Comparison of ENCODE assay signal across 8 cellular contexts in genomic region chr7:150974468-150975391, GRCh38. TPM values are rescaled to one million over a fixed set of nuclear protein-coding genes. Genes with fewer than 3 reads are reported as not detected.
A peak's percentile ranks its signal among the peaks of the same experiment; 100 is the strongest.
DNase-seq lines count a peak whose midpoint lies in the region; ATAC-seq and TF ChIP-seq lines count a peak whose summit lies in the region.

No MANE protein-coding gene starts in this region.

- ATAC-seq in GM19372 (IDR thresholded peaks at IDR 0.05; ENCODE audit: low read depth, unreplicated experiment): peak; percentile 63

- DNase-seq in CD1c-positive myeloid dendritic cell (ENCODE audit: extremely low spot score) (peak; percentile 49), HuH-7 (ENCODE audit: low spot score) (peak; percentile 61), T follicular helper cell (ENCODE audit: low read depth) (peak; percentile 82), ascending aorta (ENCODE audit: low spot score in 2 of 2) (no peak), pons (ENCODE audit: low spot score) (no peak)
- peak; percentile 82 for DNase-seq in stimulated activated CD4-positive, alpha-beta T cell treated with anti-CD3 and anti-CD28 coated beads, Interleukin-15, amount 100 ng/mL, for 24 hours

- H3K9me3 ChIP-seq in ascending aorta (no peaks in the 10 kb centered on the region), iPS-20b (ENCODE audit: insufficient read depth, low read depth, low read length) (no peaks in the 10 kb centered on the region)

- H3K27ac ChIP-seq in ascending aorta (no peak overlapping the region), iPS-20b (ENCODE audit: low read length) (no peak overlapping the region)

- peak overlapping the region; percentile 41; the same call in 1 of the 2 replicates for H3K9ac ChIP-seq in iPS-20b (ENCODE audit: low read depth, low read length)

- H3K4me3 ChIP-seq in ascending aorta: peak overlapping the region; percentile 42 to 59
- H3K4me3 ChIP-seq in iPS-20b (ENCODE audit: low read length): peak overlapping the region; percentile 78

- intact Hi-C loops in ascending aorta (cut with DNase I): no loop called here

- TF ChIP-seq CTCF in ascending aorta (IDR thresholded peaks at IDR 0.05): peak in 1 of 3 experiments; percentile 10

- H3K27me3 ChIP-seq in ascending aorta (peaks cover 41% of the 10 kb centered on the region), iPS-20b (ENCODE audit: insufficient read depth, low read length) (peaks cover 39% of the 10 kb centered on the region)

- H3K36me3 ChIP-seq in ascending aorta (no peaks in the 10 kb centered on the region), iPS-20b (ENCODE audit: insufficient read depth, low read depth, low read length) (no peaks in the 10 kb centered on the region)

- H3K4me1 ChIP-seq in ascending aorta (peaks cover 8 to 10% of the 10 kb centered on the region in 2 donors), iPS-20b (ENCODE audit: insufficient read depth, low read length) (peaks cover 21% of the 10 kb centered on the region; the same call in 1 of the 2 replicates)

RNA-seq across cellular contexts. Expression of gene KCNH2, which starts 3.4 kb away (rescaled TPM):
- total RNA-seq in ascending aorta: not detected

RNA-seq across cellular contexts. Expression of gene NOS3, which starts 16.1 kb away (rescaled TPM):
- total RNA-seq in ascending aorta: 185 TPM

RNA-seq across cellular contexts. Expression of gene ATG9B, which starts 49.6 kb away (rescaled TPM):
- not detected for total RNA-seq in ascending aorta

RNA-seq across cellular contexts. Expression of gene ABCB8, which starts 53.5 kb away (rescaled TPM):
- 50.8 TPM for total RNA-seq in ascending aorta

Comparison
In these comparisons a context has a peak if more than half of its experiments do, and no peak if none do; other contexts are left out.
1. DNase-seq: peak in CD1c-positive myeloid dendritic cell (single experiment), HuH-7 (single experiment), T follicular helper cell (single experiment) and stimulated activated CD4-positive, alpha-beta T cell treated with anti-CD3 and anti-CD28 coated beads, Interleukin-15, amount 100 ng/mL, for 24 hours (single experiment); none in ascending aorta (0 of 2) and pons (single experiment).